24 cellular contexts compared by ENCODE assay signal in genomic region chr16:11691771-11692170, GRCh38. TPM values are rescaled to one million over a fixed set of nuclear protein-coding genes. Genes with fewer than 3 reads are reported as not detected.
A peak's percentile ranks its signal among the peaks of the same experiment; 100 is the strongest.
DNase-seq lines count a peak whose midpoint lies in the region; ATAC-seq, FAIRE-seq and TF ChIP-seq lines count a peak whose summit lies in the region.
"Had no signal": no experiment of that assay in that cellular context is flagged by ENCODE, and none has a peak within 500 bp of the region (broad histone marks: within the 10 kb centered on the region; RNA-seq: fewer than 3 reads in every experiment).

No MANE protein-coding gene starts in this region.

- POLR2A ChIA-PET in GM12878 (lab: Charles Lee) = interaction anchor here (1.2 to 6.0 kb wide), 5 partner anchors 10 to 221 kb away, joined by 3 to 63 read pairs (median 4); no protein-coding TSS in a partner anchor

- peaks cover 0 to 27% of the 10 kb centered on the region in 2 donors for H3K4me1 ChIP-seq in right atrium auricular region
- peaks cover 0 to 37% (median 27%) of the 10 kb centered on the region in 12 donors for H3K4me1 ChIP-seq in heart left ventricle
- peaks cover 37% of the 10 kb centered on the region for H3K4me1 ChIP-seq in GM12878 (ENCODE audit: control insufficient read depth, insufficient read depth, low read length)

- H3K27ac ChIP-seq in right atrium auricular region (no peak overlapping the region), heart left ventricle (no peak overlapping the region), GM12878 (ENCODE audit: control insufficient read depth, insufficient read depth) (no peak overlapping the region)
- H3K27ac ChIP-seq: C4-2B had no signal

- no peak overlapping the region for H3K4me2 ChIP-seq in GM12878 (ENCODE audit: control insufficient read depth, insufficient read depth)
- H3K4me2 ChIP-seq: SK-N-SH had no signal

- TF ChIP-seq CTCF in right atrium auricular region (IDR thresholded peaks at IDR 0.05) (no peak), heart left ventricle (IDR thresholded peaks at IDR 0.05) (no peak), GM12878 (IDR thresholded peaks at IDR 0.05 in 2 of 3, conservative IDR thresholded peaks at IDR 0.05 in 1 of 3; ENCODE audit: control insufficient read depth in 2 of 3, extremely low read depth in 1 of 3, insufficient read depth in 1 of 3, low read depth in 3 of 3, low read length in 3 of 3) (no peak)

- in situ Hi-C loops in GM12878 (cut with MboI) = no loop called here

- no peak overlapping the region for H2AFZ ChIP-seq in GM12878 (ENCODE audit: control insufficient read depth, low read depth, low read length)

- FAIRE-seq in GM12878 (lab: Jason Lieb, UNC) = no peak

- peak; percentile 55 for DNase-seq in right atrium auricular region (ENCODE audit: low spot score)
- no peak for DNase-seq in heart left ventricle
- DNase-seq in GM12878 (ENCODE audit: low read depth, low spot score) = no peak
- no peak for DNase-seq in naive B cell
- no peak for DNase-seq in DMS 273 treated with DMSO at 0.1 percent for 48 hours (lab: John Stamatoyannopoulos, UW)
- DNase-seq in effector CD4-positive, alpha-beta T cell = no peak
- no peak for DNase-seq in activated effector memory CD4-positive, alpha-beta T cell treated with Interleukin-2 at 50 U/mL for 16 hours
- DNase-seq: AML-193; Calu3; CD8-positive, alpha-beta memory T cell; DMS53; H7; MG63; NCI-H1048; NCI-H1417 treated with DMSO at 0.1 percent for 48 hours; NCI-H187; NCI-H446 treated with DMSO at 0.1 percent for 48 hours; NCI-H748 treated with DMSO at 0.1 percent for 48 hours; NK-92 treated with Interleukin-12 subunit alpha and Interleukin-12 subunit beta, amount 100 ng/mL, for 24 hours; SIG-M5; SK-N-SH had no signal

- SMC1A ChIA-PET in GM12878 (lab: Charles Lee; ENCODE audit: uncharacterized antibody, unreplicated experiment) = interaction anchor here (1.3 to 4.9 kb wide), 5 partner anchors 9 to 47 kb away, joined by 3 to 46 read pairs (median 4); no protein-coding TSS in a partner anchor

- no peak overlapping the region for H3K4me3 Mint-ChIP-seq in naive B cell
- H3K4me3 Mint-ChIP-seq: CD8-positive, alpha-beta memory T cell had no signal

- WGBS in heart left ventricle, 4 donors = 93 to 98% (median 94%) methylated on average over 10 to 15 of the region's 15 CpGs
- 97% methylated on average over 13 of the region's 15 CpGs for WGBS in GM12878 (ENCODE audit: insufficient coverage, insufficient replicate concordance, low lambda C conversion rate, missing lambda C conversion rate)

- intact Hi-C loops in heart left ventricle (cut with DNase I) (no loop called here), GM12878 (cut with micrococcal nuclease; ENCODE audit: unreplicated experiment) (no loop called here)

- H3K36me3 ChIP-seq in right atrium auricular region (peaks cover 47% of the 10 kb centered on the region), heart left ventricle (peaks cover 0 to 90% (median 61%) of the 10 kb centered on the region in 9 donors), GM12878 (ENCODE audit: control insufficient read depth in 2 of 2, insufficient read depth in 2 of 2, low read length in 1 of 2) (peaks cover 37 to 53% of the 10 kb centered on the region in 2 experiments)

- ATAC-seq in heart left ventricle (no peak), GM12878 (no peak), naive B cell (ENCODE audit: low read depth in 2 of 2) (no peak), GM19328 (IDR thresholded peaks at IDR 0.05; ENCODE audit: unreplicated experiment) (no peak)
- ATAC-seq: Panc1 had no signal

- no peak for TF ChIP-seq POLR2A in heart left ventricle (IDR thresholded peaks at IDR 0.05)
- peak; percentile 61 for TF ChIP-seq POLR2A in GM12878 (IDR thresholded peaks at IDR 0.05; ENCODE audit: low read depth, low read length)

- H3K4me1 Mint-ChIP-seq in naive B cell = peaks cover 42 to 65% (median 53%) of the 10 kb centered on the region in 3 donors

- no peak for TF ChIP-seq EP300 in GM12878 (IDR thresholded peaks at IDR 0.05; ENCODE audit: borderline replicate concordance in 1 of 2, control insufficient read depth in 1 of 2, low read depth in 2 of 2, low read length in 2 of 2)

- H3K27me3 ChIP-seq in right atrium auricular region = no peaks in the 10 kb centered on the region
- H3K27me3 ChIP-seq in heart left ventricle = no peaks in the 10 kb centered on the region
- H3K27me3 ChIP-seq in GM12878 (replicated peaks in 1 of 2; ENCODE audit: control insufficient read depth in 2 of 2, insufficient read depth in 2 of 2, low read length in 1 of 2) = no peaks in the 10 kb centered on the region
- H3K27me3 ChIP-seq: MG63 had no signal

- no peak overlapping the region for H3K4me3 ChIP-seq in right atrium auricular region
- no peak overlapping the region for H3K4me3 ChIP-seq in heart left ventricle
- H3K4me3 ChIP-seq in GM12878 = no peak overlapping the region
- H3K4me3 ChIP-seq: MG63 had no signal

- H3K36me3 Mint-ChIP-seq in naive B cell = peaks cover 17 to 27% of the 10 kb centered on the region in 2 donors

- no peak for TF ChIP-seq RAD21 in GM12878 (IDR thresholded peaks at IDR 0.05; ENCODE audit: insufficient read depth, low read depth, low read length)

- no TSS peak for BruUV-seq in GM12878 (replicated peaks; lab: Mats Ljungman, UMichigan)

- CTCF ChIA-PET in GM12878 (lab: Yijun Ruan, JAX) = interaction anchor here (1.6 to 4.3 kb wide), 2 partner anchors 9 to 23 kb away, joined by 4 to 30 read pairs; no protein-coding TSS in a partner anchor

- H3K9me3 Mint-ChIP-seq in naive B cell = peaks cover 0 to 4% (median 0%) of the 10 kb centered on the region in 7 donors
- H3K9me3 Mint-ChIP-seq: CD8-positive, alpha-beta memory T cell had no signal

- H3K9ac ChIP-seq in GM12878 (ENCODE audit: control insufficient read depth, insufficient read depth, low read length) = no peak overlapping the region
- H3K9ac ChIP-seq: SK-N-SH had no signal

- RAD21 ChIA-PET in GM12878 (lab: Charles Lee; ENCODE audit: unreplicated experiment) = interaction anchor here (1.6 kb wide), 1 partner anchor 24 kb away, joined by 4 read pairs; no protein-coding TSS in a partner anchor

- H3K9me3 ChIP-seq in right atrium auricular region = no peaks in the 10 kb centered on the region
- H3K9me3 ChIP-seq in heart left ventricle = no peaks in the 10 kb centered on the region
- no peaks in the 10 kb centered on the region for H3K9me3 ChIP-seq in GM12878 (replicated peaks; ENCODE audit: control insufficient read depth, insufficient read depth, low read length)
- H3K9me3 ChIP-seq: MG63, SK-N-SH had no signal

- no peaks in the 10 kb centered on the region for H3K27me3 Mint-ChIP-seq in naive B cell
- H3K27me3 Mint-ChIP-seq: CD8-positive, alpha-beta memory T cell had no signal

- peak overlapping the region in 4 of 6 donors; percentile 49 to 95 (median 54) for H3K27ac Mint-ChIP-seq in naive B cell

- H4K20me1 ChIP-seq in GM12878 (ENCODE audit: control insufficient read depth, insufficient read depth) = no peaks in the 10 kb centered on the region

- H3K79me2 ChIP-seq in GM12878 (ENCODE audit: control insufficient read depth, insufficient read depth, low read length) = peaks cover 17% of the 10 kb centered on the region

RNA-seq across cellular contexts. Expression of gene SNN, which starts 23.5 kb away (rescaled TPM):
- 10 to 100 TPM; 18.9 to 20.0 TPM for total RNA-seq in right atrium auricular region
- 10 to 100 TPM; 17.0 to 60.0 (median 36.4) TPM for total RNA-seq in heart left ventricle
- polyA plus RNA-seq in heart left ventricle = 10 to 100 TPM; 12.5 to 38.4 TPM
- total RNA-seq in GM12878 (2013; cell fraction: nucleolus; rRNA removed) = 34.4 and 35.4 TPM in 2 replicates
- total RNA-seq in GM12878 (2014; rRNA removed) = 25.6 and 28.2 TPM in 2 replicates
- 26.9 and 27.3 TPM in 2 replicates for total RNA-seq in GM12878 (2014; rRNA removed; fragmentation: Illumina TruSeq; extraction: Trizol)
- total RNA-seq in GM12878 (2021) = 38.5 and 40.4 TPM in 2 replicates
- polyA plus RNA-seq in GM12878 (2011; ENCODE audit: low read depth) = 15.3 TPM
- 32.8 and 43.4 TPM in 2 replicates for polyA plus RNA-seq in GM12878 (2011; rRNA removed)
- polyA plus RNA-seq in GM12878 (2011; cell fraction: cytosol; rRNA removed) = 35.7 and 49.6 TPM in 2 replicates
- 25.6 and 27.0 TPM in 2 replicates for polyA plus RNA-seq in GM12878 (2011; cell fraction: nucleus; rRNA removed)
- polyA plus RNA-seq in GM12878 (2012) = 19.4 and 29.5 TPM in 2 replicates
- polyA plus RNA-seq in GM12878 (2014; fragmentation: Illumina TruSeq; extraction: Trizol) = 26.5 and 32.4 TPM in 2 replicates
- 1 to 10 TPM; 2.2 to 5.2 TPM for polyA plus RNA-seq in GM12878 (2014; fragmentation: Nextera tagmentation; extraction: Ambion mirVana)
- polyA plus RNA-seq in GM12878 (2014; rRNA removed) = 40.0 and 42.4 TPM in 2 replicates
- 10 to 100 TPM; 17.4 to 22.6 TPM for polyA plus RNA-seq in GM12878 (2016; fragmentation: Nextera tagmentation; extraction: Ambion mirVana)
- polyA minus RNA-seq in GM12878 (2011; rRNA and poly(A)+ RNA removed) = 17.0 and 24.5 TPM in 2 replicates
- 10.7 and 12.4 TPM in 2 replicates for polyA minus RNA-seq in GM12878 (2011; cell fraction: cytosol; rRNA and poly(A)+ RNA removed)
- polyA minus RNA-seq in GM12878 (2011; cell fraction: nucleus; rRNA and poly(A)+ RNA removed) = 9.7 and 16.1 TPM in 2 replicates
- 10 to 100 TPM; 53.0 to 82.7 (median 67.7) TPM for polyA plus RNA-seq in naive B cell (ENCODE audit: low read depth in 6 of 6)

RNA-seq across cellular contexts. Expression of gene TXNDC11, which starts 50.9 kb away (rescaled TPM):
- 10 to 100 TPM; 29.5 to 38.1 TPM for total RNA-seq in right atrium auricular region
- 10 to 100 TPM; 18.9 to 29.3 (median 25.9) TPM for total RNA-seq in heart left ventricle
- polyA plus RNA-seq in heart left ventricle = 10 to 100 TPM; 23.6 to 53.1 TPM
- 97.8 and 99.6 TPM in 2 replicates for total RNA-seq in GM12878 (2013; cell fraction: nucleolus; rRNA removed)
- 54.4 and 59.1 TPM in 2 replicates for total RNA-seq in GM12878 (2014; rRNA removed)
- total RNA-seq in GM12878 (2014; rRNA removed; fragmentation: Illumina TruSeq; extraction: Trizol) = 33.3 and 43.1 TPM in 2 replicates
- 45.8 and 51.8 TPM in 2 replicates for total RNA-seq in GM12878 (2021)
- 38.0 TPM for polyA plus RNA-seq in GM12878 (2011; ENCODE audit: low read depth)
- polyA plus RNA-seq in GM12878 (2011; rRNA removed) = 71.0 and 86.7 TPM in 2 replicates
- 96.3 and 103 TPM in 2 replicates for polyA plus RNA-seq in GM12878 (2011; cell fraction: cytosol; rRNA removed)
- polyA plus RNA-seq in GM12878 (2011; cell fraction: nucleus; rRNA removed) = 86.4 and 91.4 TPM in 2 replicates
- polyA plus RNA-seq in GM12878 (2012) = 48.2 and 55.5 TPM in 2 replicates
- polyA plus RNA-seq in GM12878 (2014; fragmentation: Illumina TruSeq; extraction: Trizol) = 40.7 and 49.9 TPM in 2 replicates
- polyA plus RNA-seq in GM12878 (2014; fragmentation: Nextera tagmentation; extraction: Ambion mirVana) = 1 to 10 TPM; 1.7 to 7.3 TPM
- polyA plus RNA-seq in GM12878 (2014; rRNA removed) = 57.0 and 59.9 TPM in 2 replicates
- 10 to 100 TPM; 69.8 to 70.7 TPM for polyA plus RNA-seq in GM12878 (2016; fragmentation: Nextera tagmentation; extraction: Ambion mirVana)
- polyA minus RNA-seq in GM12878 (2011; rRNA and poly(A)+ RNA removed) = 79.2 and 95.3 TPM in 2 replicates
- 28.7 and 34.5 TPM in 2 replicates for polyA minus RNA-seq in GM12878 (2011; cell fraction: cytosol; rRNA and poly(A)+ RNA removed)
- polyA minus RNA-seq in GM12878 (2011; cell fraction: nucleus; rRNA and poly(A)+ RNA removed) = 27.4 and 50.4 TPM in 2 replicates
- polyA plus RNA-seq in naive B cell (ENCODE audit: low read depth in 6 of 6) = 10 to 100 TPM; 34.6 to 65.6 (median 40.2) TPM
